11 cellular contexts compared by ENCODE assay signal in genomic region chr19:32676895-32677359, GRCh38. TPM values are rescaled to one million over a fixed set of nuclear protein-coding genes. Genes with fewer than 3 reads are reported as not detected.
DNase-seq lines count a peak whose midpoint lies in the region; ATAC-seq, FAIRE-seq and TF ChIP-seq lines count a peak whose summit lies in the region.
"Had no signal": no experiment of that assay in that cellular context is flagged by ENCODE, and none has a peak within 500 bp of the region (broad histone marks: within the 10 kb centered on the region; RNA-seq: fewer than 3 reads in every experiment).

No MANE protein-coding gene starts in this region.

- no peak for ATAC-seq in HepG2
- ATAC-seq in right lobe of liver = no peak
- no peak for ATAC-seq in naive thymus-derived CD8-positive, alpha-beta T cell
- no peak for ATAC-seq in GM18868 (IDR thresholded peaks at IDR 0.05; ENCODE audit: unreplicated experiment)

- H2AFZ ChIP-seq in HepG2 (ENCODE audit: low read length) = no peak overlapping the region
- no peak overlapping the region for H2AFZ ChIP-seq in PC-9

- CTCF ChIA-PET in HepG2 (lab: Yijun Ruan, JAX; ENCODE audit: low intra/inter-chr PET ratio, low total read pairs) (no interaction called here), PC-9 (lab: Charles Lee) (no interaction called here)

- peaks cover 38% of the 10 kb centered on the region for H3K4me1 Mint-ChIP-seq in brain
- H3K4me1 Mint-ChIP-seq in naive thymus-derived CD8-positive, alpha-beta T cell = peaks cover 14 to 34% (median 32%) of the 10 kb centered on the region in 4 donors

- H3K4me2 ChIP-seq in HepG2 (ENCODE audit: low read depth, low read length) = peak overlapping the region; percentile 94
- H3K4me2 ChIP-seq in PC-9 = no peak overlapping the region

- no peaks in the 10 kb centered on the region for H3K36me3 ChIP-seq in HepG2 (replicated peaks in 1 of 2; ENCODE audit: control insufficient read depth in 1 of 2, insufficient read depth in 2 of 2, low read length in 2 of 2)
- no peaks in the 10 kb centered on the region for H3K36me3 ChIP-seq in right lobe of liver
- no peaks in the 10 kb centered on the region for H3K36me3 ChIP-seq in vagina
- H3K36me3 ChIP-seq in PC-9 (ENCODE audit: low read depth) = no peaks in the 10 kb centered on the region
- H3K36me3 ChIP-seq: prostate gland had no signal

- H3K79me2 ChIP-seq in HepG2 (ENCODE audit: insufficient read depth, low read length) (peaks cover 21% of the 10 kb centered on the region), PC-9 (ENCODE audit: low read depth) (peaks cover 27% of the 10 kb centered on the region)

- 17% methylated on average over 20 of the region's 33 CpGs for WGBS in HepG2 (ENCODE audit: low lambda C conversion rate)
- 21% methylated on average over 18 of the region's 33 CpGs for WGBS in right lobe of liver (ENCODE audit: insufficient coverage, low coverage, low lambda C conversion rate, missing lambda C conversion rate)

- no peaks in the 10 kb centered on the region for H3K36me3 Mint-ChIP-seq in brain
- H3K36me3 Mint-ChIP-seq in naive thymus-derived CD8-positive, alpha-beta T cell = no peaks in the 10 kb centered on the region

- H3K27me3 ChIP-seq in HepG2 (ENCODE audit: control insufficient read depth in 1 of 2, insufficient read depth in 2 of 2, low read length in 2 of 2) (peaks cover 3 to 15% of the 10 kb centered on the region in 2 experiments; a peak in 4 of 5 replicates), right lobe of liver (peaks cover 0 to 16% of the 10 kb centered on the region in 2 donors), vagina (no peaks in the 10 kb centered on the region), PC-9 (ENCODE audit: insufficient read depth, low read depth) (no peaks in the 10 kb centered on the region)

- peak overlapping the region; percentile 77 to 81 (median 79) for H3K4me3 Mint-ChIP-seq in brain
- peak overlapping the region; percentile 51 to 93 (median 72) for H3K4me3 Mint-ChIP-seq in naive thymus-derived CD8-positive, alpha-beta T cell

- H3K27ac ChIP-seq in HepG2 (ENCODE audit: extremely low read length, insufficient read depth, low read length) (no peak overlapping the region), right lobe of liver (no peak overlapping the region), vagina (no peak overlapping the region), PC-9 (no peak overlapping the region)

- no peaks in the 10 kb centered on the region for H3K9me3 Mint-ChIP-seq in brain
- no peaks in the 10 kb centered on the region for H3K9me3 Mint-ChIP-seq in naive thymus-derived CD8-positive, alpha-beta T cell

- FAIRE-seq in HepG2 (lab: Jason Lieb, UNC) = no peak
- FAIRE-seq: D721Med had no signal

- no TSS peak for BruUV-seq in HepG2 (replicated peaks; lab: Mats Ljungman, UMichigan)
- BruUV-seq in PC-9 (replicated peaks; lab: Mats Ljungman, UMichigan) = no TSS peak

- DNase-seq in HepG2 (ENCODE audit: low spot score) (no peak), right lobe of liver (no peak), vagina (ENCODE audit: extremely low spot score in 2 of 2) (no peak), PC-9 (no peak), HCEC 1CT (no peak)
- no peak for DNase-seq in naive thymus-derived CD8-positive, alpha-beta T cell
- DNase-seq: NCI-H2029 treated with DMSO at 0.1 percent for 48 hours had no signal

- peaks cover 60% of the 10 kb centered on the region for H3K27me3 Mint-ChIP-seq in brain
- peaks cover 6 to 14% (median 9%) of the 10 kb centered on the region in 5 donors for H3K27me3 Mint-ChIP-seq in naive thymus-derived CD8-positive, alpha-beta T cell

- no peak for TF ChIP-seq RAD21 in HepG2 (CRISPR knock-in tag; IDR thresholded peaks at IDR 0.05)

- H3K27ac Mint-ChIP-seq in brain = peak overlapping the region in 3 of 5 experiments; percentile 46 to 91 (median 90)
- no peak overlapping the region for H3K27ac Mint-ChIP-seq in naive thymus-derived CD8-positive, alpha-beta T cell

- H3K9me2 ChIP-seq in PC-9 (ENCODE audit: insufficient read depth) = no peaks in the 10 kb centered on the region

- H3K9me3 ChIP-seq in HepG2 (ENCODE audit: low read length) (no peaks in the 10 kb centered on the region), right lobe of liver (no peaks in the 10 kb centered on the region), vagina (no peaks in the 10 kb centered on the region), PC-9 (ENCODE audit: insufficient read depth, low read depth) (no peaks in the 10 kb centered on the region)
- H3K9me3 ChIP-seq: prostate gland had no signal

- no peak overlapping the region for H3K9ac ChIP-seq in HepG2 (ENCODE audit: insufficient read depth, low read depth, low read length)

- peaks cover 6% of the 10 kb centered on the region; the same call in 1 of the 2 replicates for H3F3A ChIP-seq in PC-9 (ENCODE audit: insufficient read depth, low read depth)

- TF ChIP-seq EP300 in HepG2 (IDR thresholded peaks at IDR 0.05; ENCODE audit: low read depth in 2 of 2, low read length in 2 of 2) (no peak), HepG2 (CRISPR knock-in tag; IDR thresholded peaks at IDR 0.05; ENCODE audit: borderline replicate concordance) (no peak)

- H3K4me1 ChIP-seq in HepG2 (ENCODE audit: insufficient read depth, low read length) = peaks cover 50% of the 10 kb centered on the region
- H3K4me1 ChIP-seq in right lobe of liver = peaks cover 0 to 4% (median 0%) of the 10 kb centered on the region in 4 donors
- H3K4me1 ChIP-seq in vagina = peaks cover 33% of the 10 kb centered on the region
- peaks cover 13% of the 10 kb centered on the region for H3K4me1 ChIP-seq in PC-9 (replicated peaks; ENCODE audit: insufficient read depth)

- in situ Hi-C loops in HepG2 (cut with HindIII; ENCODE audit: extremely low pct_ligation_motif_present, low pct_unique_long_range_greater_than_20kb) = loop anchor here (25.0 kb wide), 1 partner anchor 460 kb away; the partner anchor contains the start of gene WDR88

- POLR2A ChIA-PET in HepG2 (lab: Yijun Ruan, JAX) = interaction anchor here (1.4 to 2.3 kb wide), 3 partner anchors 14 to 16 kb away, joined by 3 to 21 read pairs (median 7); partner anchors contain the start of gene NUDT19
- POLR2A ChIA-PET in naive thymus-derived CD8-positive, alpha-beta T cell (lab: Charles Lee) = interaction anchor here (0.6 to 3.1 kb wide), 7 partner anchors 14 to 94 kb away, joined by 3 to 41 read pairs (median 3); partner anchors contain the start of gene NUDT19
- POLR2A ChIA-PET in PC-9 (lab: Charles Lee; ENCODE audit: unreplicated experiment) = no interaction called here

- intact Hi-C loops in HepG2 (cut with micrococcal nuclease; ENCODE audit: unreplicated experiment) = no loop called here
- intact Hi-C loops in right lobe of liver (cut with DNase I) = no loop called here
- intact Hi-C loops in vagina (cut with DNase I) = no loop called here
- intact Hi-C loops in PC-9 (cut with micrococcal nuclease; ENCODE audit: unreplicated experiment) = no loop called here

- TF ChIP-seq CTCF in HepG2 (CRISPR knock-in tag; IDR thresholded peaks at IDR 0.05) = no peak
- TF ChIP-seq CTCF in right lobe of liver (IDR thresholded peaks at IDR 0.05) = no peak
- no peak for TF ChIP-seq CTCF in brain (conservative IDR thresholded peaks at IDR 0.05)
- TF ChIP-seq CTCF in vagina (IDR thresholded peaks at IDR 0.05) = no peak
- no peak for TF ChIP-seq CTCF in PC-9 (conservative IDR thresholded peaks at IDR 0.05)

- H4K20me1 ChIP-seq in HepG2 (ENCODE audit: insufficient read depth, low read length) (peaks cover 16% of the 10 kb centered on the region), PC-9 (ENCODE audit: insufficient read depth) (peaks cover 24% of the 10 kb centered on the region)

- H3K4me3 ChIP-seq in HepG2 (replicated peaks in 1 of 3; ENCODE audit: insufficient read depth in 1 of 3, low read depth in 2 of 3, low read length in 3 of 3) (peak overlapping the region in 2 of 3 experiments; percentile 5 to 88; a peak in 3 of 6 replicates), right lobe of liver (no peak overlapping the region), vagina (peak overlapping the region; percentile 85 to 98), PC-9 (no peak overlapping the region)

- TF ChIP-seq POLR2A in HepG2 (IDR thresholded peaks at IDR 0.05; ENCODE audit: insufficient read depth in 1 of 2, low read depth in 2 of 2, low read length in 2 of 2) (no peak), right lobe of liver (IDR thresholded peaks at IDR 0.05) (no peak), vagina (IDR thresholded peaks at IDR 0.05) (no peak)

RNA-seq across cellular contexts. Expression of gene RGS9BP, which starts 1.3 kb away (rescaled TPM):
- not detected in 2 replicates for total RNA-seq in HepG2 (2016; rRNA removed; fragmentation: Illumina TruSeq; extraction: Trizol)
- not detected in 2 replicates for total RNA-seq in HepG2 (2016; cell fraction: cytosol; rRNA removed; fragmentation: Illumina TruSeq; extraction: Trizol; ENCODE audit: low read depth)
- 0.07 and 0.09 TPM in 2 replicates for total RNA-seq in HepG2 (2016; cell fraction: insoluble cytoplasmic fraction; rRNA removed; fragmentation: Illumina TruSeq; extraction: Trizol)
- total RNA-seq in HepG2 (2016; cell fraction: membrane; rRNA removed; fragmentation: Illumina TruSeq; extraction: Trizol) = 0.06 TPM in 1 of 2 replicates, not detected in the other
- not detected in 2 replicates for total RNA-seq in HepG2 (2016; cell fraction: nucleus; rRNA removed; fragmentation: Illumina TruSeq; extraction: Trizol)
- polyA plus RNA-seq in HepG2 (2011; rRNA removed) = 0.01 and 0.03 TPM in 2 replicates
- 0.05 and 0.06 TPM in 2 replicates for polyA plus RNA-seq in HepG2 (2011; cell fraction: cytosol; rRNA removed)
- 0.03 and 0.10 TPM in 2 replicates for polyA plus RNA-seq in HepG2 (2011; cell fraction: nucleus; rRNA removed)
- polyA plus RNA-seq in HepG2 (2012) = 0.05 TPM in 1 of 2 replicates, not detected in the other
- polyA plus RNA-seq in HepG2 (2016; cell fraction: cytosol; fragmentation: Illumina TruSeq; extraction: Trizol; ENCODE audit: low read depth) = not detected in 2 replicates
- polyA plus RNA-seq in HepG2 (2016; cell fraction: insoluble cytoplasmic fraction; fragmentation: Illumina TruSeq; extraction: Trizol; ENCODE audit: low read depth) = not detected in 2 replicates
- polyA plus RNA-seq in HepG2 (2016; cell fraction: membrane; fragmentation: Illumina TruSeq; extraction: Trizol; ENCODE audit: low read depth) = not detected in 2 replicates
- not detected in 2 replicates for polyA plus RNA-seq in HepG2 (2016; cell fraction: nucleus; fragmentation: Illumina TruSeq; extraction: Trizol; ENCODE audit: insufficient read depth, low read depth)
- polyA minus RNA-seq in HepG2 (2011; rRNA and poly(A)+ RNA removed; ENCODE audit: low replicate concordance) = 0.04 and 0.58 TPM in 2 replicates
- polyA minus RNA-seq in HepG2 (2011; cell fraction: cytosol; rRNA and poly(A)+ RNA removed) = not detected in 2 replicates
- 0.13 TPM in 1 of 2 replicates, not detected in the other for polyA minus RNA-seq in HepG2 (2011; cell fraction: nucleus; rRNA and poly(A)+ RNA removed)
- under 1 TPM in 1 of 6 experiments, not detected in 5; 0.11 TPM for total RNA-seq in right lobe of liver
- polyA plus RNA-seq in brain (ENCODE audit: insufficient read depth, low read depth, low replicate concordance) = 1.1 TPM
- under 1 TPM; 0.16 to 0.36 TPM for total RNA-seq in naive thymus-derived CD8-positive, alpha-beta T cell
- polyA plus RNA-seq in naive thymus-derived CD8-positive, alpha-beta T cell = under 1 TPM; 0.19 to 0.23 (median 0.20) TPM
- total RNA-seq in vagina = 0.49 TPM
- total RNA-seq in PC-9 (2021) = 0.85 and 1.1 TPM in 2 replicates

RNA-seq across cellular contexts. Expression of gene ANKRD27, which starts 1.9 kb away (rescaled TPM):
- 23.7 and 30.6 TPM in 2 replicates for total RNA-seq in HepG2 (2016; rRNA removed; fragmentation: Illumina TruSeq; extraction: Trizol)
- 3.9 and 4.2 TPM in 2 replicates for total RNA-seq in HepG2 (2016; cell fraction: cytosol; rRNA removed; fragmentation: Illumina TruSeq; extraction: Trizol; ENCODE audit: low read depth)
- total RNA-seq in HepG2 (2016; cell fraction: insoluble cytoplasmic fraction; rRNA removed; fragmentation: Illumina TruSeq; extraction: Trizol) = 21.5 and 27.9 TPM in 2 replicates
- 13.6 and 15.8 TPM in 2 replicates for total RNA-seq in HepG2 (2016; cell fraction: membrane; rRNA removed; fragmentation: Illumina TruSeq; extraction: Trizol)
- 18.1 and 18.7 TPM in 2 replicates for total RNA-seq in HepG2 (2016; cell fraction: nucleus; rRNA removed; fragmentation: Illumina TruSeq; extraction: Trizol)
- 20.4 and 22.2 TPM in 2 replicates for polyA plus RNA-seq in HepG2 (2011; rRNA removed)
- 17.4 and 17.5 TPM in 2 replicates for polyA plus RNA-seq in HepG2 (2011; cell fraction: cytosol; rRNA removed)
- polyA plus RNA-seq in HepG2 (2011; cell fraction: nucleus; rRNA removed) = 25.3 and 27.9 TPM in 2 replicates
- polyA plus RNA-seq in HepG2 (2012) = 14.5 and 15.6 TPM in 2 replicates
- polyA plus RNA-seq in HepG2 (2016; cell fraction: cytosol; fragmentation: Illumina TruSeq; extraction: Trizol; ENCODE audit: low read depth) = 1.1 and 1.6 TPM in 2 replicates
- 17.2 and 20.4 TPM in 2 replicates for polyA plus RNA-seq in HepG2 (2016; cell fraction: insoluble cytoplasmic fraction; fragmentation: Illumina TruSeq; extraction: Trizol; ENCODE audit: low read depth)
- polyA plus RNA-seq in HepG2 (2016; cell fraction: membrane; fragmentation: Illumina TruSeq; extraction: Trizol; ENCODE audit: low read depth) = 5.4 and 5.6 TPM in 2 replicates
- polyA plus RNA-seq in HepG2 (2016; cell fraction: nucleus; fragmentation: Illumina TruSeq; extraction: Trizol; ENCODE audit: insufficient read depth, low read depth) = 21.2 and 21.9 TPM in 2 replicates
- 33.4 and 37.1 TPM in 2 replicates for polyA minus RNA-seq in HepG2 (2011; rRNA and poly(A)+ RNA removed; ENCODE audit: low replicate concordance)
- 17.4 and 20.0 TPM in 2 replicates for polyA minus RNA-seq in HepG2 (2011; cell fraction: cytosol; rRNA and poly(A)+ RNA removed)
- 38.9 and 44.3 TPM in 2 replicates for polyA minus RNA-seq in HepG2 (2011; cell fraction: nucleus; rRNA and poly(A)+ RNA removed)
- total RNA-seq in right lobe of liver = 10 to 100 TPM in 2 of 6 experiments, 1 to 10 TPM in 4; 7.6 to 12.5 (median 9.0) TPM
- 36.5 TPM for polyA plus RNA-seq in brain (ENCODE audit: insufficient read depth, low read depth, low replicate concordance)
- 10 to 100 TPM; 34.1 to 34.2 TPM for total RNA-seq in naive thymus-derived CD8-positive, alpha-beta T cell
- polyA plus RNA-seq in naive thymus-derived CD8-positive, alpha-beta T cell = 10 to 100 TPM in 2 of 3 donors, 1 to 10 TPM in 1; 9.0 to 17.1 (median 12.1) TPM
- 32.4 TPM for total RNA-seq in vagina
- total RNA-seq in PC-9 (2021) = 55.5 and 59.6 TPM in 2 replicates

RNA-seq across cellular contexts. Expression of gene NUDT19, which starts 14.7 kb away (rescaled TPM):
- 3.6 and 3.9 TPM in 2 replicates for total RNA-seq in HepG2 (2016; rRNA removed; fragmentation: Illumina TruSeq; extraction: Trizol)
- total RNA-seq in HepG2 (2016; cell fraction: cytosol; rRNA removed; fragmentation: Illumina TruSeq; extraction: Trizol; ENCODE audit: low read depth) = 0.51 and 0.53 TPM in 2 replicates
- total RNA-seq in HepG2 (2016; cell fraction: insoluble cytoplasmic fraction; rRNA removed; fragmentation: Illumina TruSeq; extraction: Trizol) = 2.7 and 3.3 TPM in 2 replicates
- total RNA-seq in HepG2 (2016; cell fraction: membrane; rRNA removed; fragmentation: Illumina TruSeq; extraction: Trizol) = 2.2 and 2.4 TPM in 2 replicates
- total RNA-seq in HepG2 (2016; cell fraction: nucleus; rRNA removed; fragmentation: Illumina TruSeq; extraction: Trizol) = 2.1 and 2.5 TPM in 2 replicates
- polyA plus RNA-seq in HepG2 (2011; rRNA removed) = 2.9 and 3.1 TPM in 2 replicates
- 1.7 and 2.2 TPM in 2 replicates for polyA plus RNA-seq in HepG2 (2011; cell fraction: cytosol; rRNA removed)
- polyA plus RNA-seq in HepG2 (2011; cell fraction: nucleus; rRNA removed) = 1.9 and 2.2 TPM in 2 replicates
- polyA plus RNA-seq in HepG2 (2012) = 2.2 and 3.2 TPM in 2 replicates
- polyA plus RNA-seq in HepG2 (2016; cell fraction: cytosol; fragmentation: Illumina TruSeq; extraction: Trizol; ENCODE audit: low read depth) = 0.35 and 0.51 TPM in 2 replicates
- 4.9 and 5.3 TPM in 2 replicates for polyA plus RNA-seq in HepG2 (2016; cell fraction: insoluble cytoplasmic fraction; fragmentation: Illumina TruSeq; extraction: Trizol; ENCODE audit: low read depth)
- 1.7 TPM in 2 replicates for polyA plus RNA-seq in HepG2 (2016; cell fraction: membrane; fragmentation: Illumina TruSeq; extraction: Trizol; ENCODE audit: low read depth)
- polyA plus RNA-seq in HepG2 (2016; cell fraction: nucleus; fragmentation: Illumina TruSeq; extraction: Trizol; ENCODE audit: insufficient read depth, low read depth) = 4.1 and 4.4 TPM in 2 replicates
- 4.3 and 11.5 TPM in 2 replicates for polyA minus RNA-seq in HepG2 (2011; rRNA and poly(A)+ RNA removed; ENCODE audit: low replicate concordance)
- polyA minus RNA-seq in HepG2 (2011; cell fraction: cytosol; rRNA and poly(A)+ RNA removed) = 4.1 and 5.1 TPM in 2 replicates
- 4.5 TPM in 2 replicates for polyA minus RNA-seq in HepG2 (2011; cell fraction: nucleus; rRNA and poly(A)+ RNA removed)
- total RNA-seq in right lobe of liver = 10 to 100 TPM in 1 of 6 experiments, 1 to 10 TPM in 5; 4.1 to 11.8 (median 7.2) TPM
- polyA plus RNA-seq in brain (ENCODE audit: insufficient read depth, low read depth, low replicate concordance) = 10.8 TPM
- total RNA-seq in naive thymus-derived CD8-positive, alpha-beta T cell = 10 to 100 TPM; 11.2 to 11.5 TPM
- polyA plus RNA-seq in naive thymus-derived CD8-positive, alpha-beta T cell = 1 to 10 TPM; 2.5 to 2.7 (median 2.5) TPM
- total RNA-seq in vagina = 12.5 TPM
- 21.3 and 26.7 TPM in 2 replicates for total RNA-seq in PC-9 (2021)

RNA-seq across cellular contexts. Expression of gene TDRD12, which starts 42.6 kb away (rescaled TPM):
- 0.40 and 0.60 TPM in 2 replicates for total RNA-seq in HepG2 (2016; rRNA removed; fragmentation: Illumina TruSeq; extraction: Trizol)
- total RNA-seq in HepG2 (2016; cell fraction: cytosol; rRNA removed; fragmentation: Illumina TruSeq; extraction: Trizol; ENCODE audit: low read depth) = 0.20 TPM in 1 of 2 replicates, not detected in the other
- total RNA-seq in HepG2 (2016; cell fraction: insoluble cytoplasmic fraction; rRNA removed; fragmentation: Illumina TruSeq; extraction: Trizol) = 0.39 and 0.50 TPM in 2 replicates
- 0.28 and 0.40 TPM in 2 replicates for total RNA-seq in HepG2 (2016; cell fraction: membrane; rRNA removed; fragmentation: Illumina TruSeq; extraction: Trizol)
- total RNA-seq in HepG2 (2016; cell fraction: nucleus; rRNA removed; fragmentation: Illumina TruSeq; extraction: Trizol) = 0.38 and 0.47 TPM in 2 replicates
- 0.03 and 0.05 TPM in 2 replicates for polyA plus RNA-seq in HepG2 (2011; rRNA removed)
- polyA plus RNA-seq in HepG2 (2011; cell fraction: cytosol; rRNA removed) = 0.03 and 0.04 TPM in 2 replicates
- polyA plus RNA-seq in HepG2 (2011; cell fraction: nucleus; rRNA removed) = 0.11 and 0.19 TPM in 2 replicates
- polyA plus RNA-seq in HepG2 (2012) = 0.27 TPM in 1 of 2 replicates, not detected in the other
- 0.14 TPM in 1 of 2 replicates, not detected in the other for polyA plus RNA-seq in HepG2 (2016; cell fraction: cytosol; fragmentation: Illumina TruSeq; extraction: Trizol; ENCODE audit: low read depth)
- polyA plus RNA-seq in HepG2 (2016; cell fraction: insoluble cytoplasmic fraction; fragmentation: Illumina TruSeq; extraction: Trizol; ENCODE audit: low read depth) = 0.13 and 0.16 TPM in 2 replicates
- polyA plus RNA-seq in HepG2 (2016; cell fraction: membrane; fragmentation: Illumina TruSeq; extraction: Trizol; ENCODE audit: low read depth) = 0.13 TPM in 1 of 2 replicates, not detected in the other
- polyA plus RNA-seq in HepG2 (2016; cell fraction: nucleus; fragmentation: Illumina TruSeq; extraction: Trizol; ENCODE audit: insufficient read depth, low read depth) = 0.99 and 1.5 TPM in 2 replicates
- polyA minus RNA-seq in HepG2 (2011; rRNA and poly(A)+ RNA removed; ENCODE audit: low replicate concordance) = not detected in 2 replicates
- polyA minus RNA-seq in HepG2 (2011; cell fraction: cytosol; rRNA and poly(A)+ RNA removed) = not detected in 2 replicates
- 0.12 TPM in 1 of 2 replicates, not detected in the other for polyA minus RNA-seq in HepG2 (2011; cell fraction: nucleus; rRNA and poly(A)+ RNA removed)
- under 1 TPM in 1 of 6 experiments, not detected in 5; 0.17 TPM for total RNA-seq in right lobe of liver
- polyA plus RNA-seq in brain (ENCODE audit: insufficient read depth, low read depth, low replicate concordance) = 0.42 TPM
- under 1 TPM; 0.60 to 0.70 TPM for total RNA-seq in naive thymus-derived CD8-positive, alpha-beta T cell
- polyA plus RNA-seq in naive thymus-derived CD8-positive, alpha-beta T cell = under 1 TPM; 0.06 to 0.18 (median 0.13) TPM
- 0.74 TPM for total RNA-seq in vagina
- 0.25 and 0.33 TPM in 2 replicates for total RNA-seq in PC-9 (2021)

Comparison
In these comparisons a context has a peak if more than half of its experiments do, and no peak if none do; other contexts are left out.
1. H3K4me3 ChIP-seq: peak in HepG2 (2 of 3) and vagina (2 of 2); none in right lobe of liver (0 of 3) and PC-9 (single experiment).
2. H3K27ac Mint-ChIP-seq: peak in brain (3 of 5); none in naive thymus-derived CD8-positive, alpha-beta T cell (0 of 10).